In the genomic region with DNA sequence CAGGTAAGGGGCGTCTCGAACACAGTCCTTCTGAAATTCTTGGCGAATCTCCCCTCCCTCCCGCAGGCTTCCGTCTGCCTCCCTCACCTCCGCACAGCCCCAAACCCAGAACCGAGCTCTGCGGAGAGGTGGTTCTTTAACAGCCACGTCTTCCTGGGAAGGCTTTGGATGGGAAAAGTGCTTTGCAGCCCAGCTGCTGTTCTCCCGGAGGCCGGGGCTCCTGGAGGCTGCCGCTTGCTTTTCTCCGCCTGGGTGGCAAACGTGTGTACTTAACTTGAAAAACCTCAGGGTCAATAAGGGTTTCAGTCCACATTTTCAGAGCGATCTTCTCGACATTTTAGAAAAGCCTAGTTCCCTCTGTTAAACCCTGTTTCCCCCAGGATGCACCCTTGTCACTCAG, we compare ENCODE assay signal across 21 cellular contexts.
"Had no signal": no experiment of that assay in that cellular context is flagged by ENCODE, and none has a peak within 500 bp of the region (broad histone marks: within the 10 kb centered on the region; RNA-seq: fewer than 3 reads in every experiment).

No MANE protein-coding gene starts in this region.

- H3K4me1 ChIP-seq: foreskin keratinocyte had no signal

- H3K9me3 ChIP-seq: esophagus muscularis mucosa, gastrocnemius medialis, heart right ventricle, lower lobe of right lung had no signal

- H3K27me3 ChIP-seq: foreskin keratinocyte, gastrocnemius medialis had no signal

- H3K36me3 ChIP-seq: esophagus muscularis mucosa, gastrocnemius medialis, heart right ventricle, left lung, lower lobe of right lung had no signal

- FAIRE-seq: colon, endothelial cell of umbilical vein, islet of Langerhans, keratinocyte had no signal

- H3K27ac ChIP-seq: dorsolateral prefrontal cortex, esophagus muscularis mucosa, foreskin keratinocyte, gastrocnemius medialis, heart right ventricle, left lung, lower lobe of right lung had no signal

- ATAC-seq: foreskin keratinocyte, gastrocnemius medialis, heart right ventricle, left cardiac atrium, left lung, left ventricle myocardium superior, lower lobe of right lung had no signal

- H3K4me3 ChIP-seq: coronary artery, dorsolateral prefrontal cortex, esophagus muscularis mucosa, gastrocnemius medialis, heart right ventricle, left lung, lower lobe of right lung had no signal

- DNase-seq: dermis blood vessel endothelial cell; dorsolateral prefrontal cortex; effector CD4-positive, alpha-beta T cell; effector memory CD4-positive, alpha-beta T cell; foreskin keratinocyte; gastrocnemius medialis; glutamatergic neuron; head of caudate nucleus; heart right ventricle; hippocampal formation; left cardiac atrium; left lung; left ventricle myocardium superior; lower lobe of right lung; mesenchymal stem cell had no signal
